ENCODE assay signal across 11 cellular contexts in genomic region chr22:37627545-37627944, GRCh38. TPM values are rescaled to one million over a fixed set of nuclear protein-coding genes. Genes with fewer than 3 reads are reported as not detected.
DNase-seq lines count a peak whose midpoint lies in the region; TF ChIP-seq lines count a peak whose summit lies in the region.
"Had no signal": no experiment of that assay in that cellular context is flagged by ENCODE, and none has a peak within 500 bp of the region (broad histone marks: within the 10 kb centered on the region; RNA-seq: fewer than 3 reads in every experiment).

No MANE protein-coding gene starts in this region.

- H3K4me3 ChIP-seq in GM12865 (ENCODE audit: low read depth, low read length) (no peak overlapping the region), sigmoid colon (no peak overlapping the region)
- H3K4me3 ChIP-seq: testis had no signal

- H3K27ac ChIP-seq in cingulate gyrus (ENCODE audit: low read depth, low read length) = peak overlapping the region; percentile 69
- H3K27ac ChIP-seq in sigmoid colon = peak overlapping the region; percentile 66 to 92 (median 86)

- TF ChIP-seq CTCF in GM12865 (IDR thresholded peaks at IDR 0.05; ENCODE audit: insufficient read depth, low read depth, low read length, missing control alignments) (no peak), sigmoid colon (IDR thresholded peaks at IDR 0.05) (no peak), glutamatergic neuron (IDR thresholded peaks at IDR 0.05; ENCODE audit: partially characterized antibody, unreplicated experiment) (no peak)

- H3K27me3 Mint-ChIP-seq in glutamatergic neuron (ENCODE audit: unreplicated experiment) = peaks cover 2% of the 10 kb centered on the region

- in situ Hi-C loops in KBM-7 (cut with MboI; ENCODE audit: low pct_unique_long_range_greater_than_20kb, low sequenced_read_pairs) = no loop called here

- peaks cover 2% of the 10 kb centered on the region for H3K9me3 Mint-ChIP-seq in glutamatergic neuron (ENCODE audit: unreplicated experiment)
- H3K9me3 Mint-ChIP-seq: WTC11 had no signal

- peaks cover 0 to 51% (median 38%) of the 10 kb centered on the region in 4 donors for H3K4me1 ChIP-seq in sigmoid colon

- no peak for TF ChIP-seq EP300 in sigmoid colon (IDR thresholded peaks at IDR 0.05)

- 40 to 55% methylated on average over 6 of the region's 6 CpGs for WGBS in sigmoid colon, 2 donors

- no peak for TF ChIP-seq POLR2A in sigmoid colon (IDR thresholded peaks at IDR 0.05)

- H3K36me3 ChIP-seq in sigmoid colon = peaks cover 5 to 51% (median 12%) of the 10 kb centered on the region in 4 donors

- no peaks in the 10 kb centered on the region for H3K27me3 ChIP-seq in sigmoid colon
- H3K27me3 ChIP-seq: testis had no signal

- intact Hi-C loops in sigmoid colon (cut with DNase I) = loop anchor here (5.0 to 10.0 kb wide), 2 partner anchors 165 to 327 kb away; partner anchors contain the start of genes C22orf23 and POLR2F

- no peaks in the 10 kb centered on the region for H3K36me3 Mint-ChIP-seq in glutamatergic neuron (ENCODE audit: unreplicated experiment)

- peak; percentile 55 for DNase-seq in GM12865 (ENCODE audit: low read depth)
- peak; percentile 39 for DNase-seq in T-helper 9 cell
- DNase-seq in sigmoid colon = no peak
- DNase-seq in glutamatergic neuron = no peak
- DNase-seq in A172 (ENCODE audit: low spot score) = no peak
- DNase-seq in cerebellum (ENCODE audit: low spot score) = no peak
- no peak for DNase-seq in KBM-7
- DNase-seq: testis had no signal

- H3K9me3 ChIP-seq in sigmoid colon = no peaks in the 10 kb centered on the region
- H3K9me3 ChIP-seq: testis had no signal

- H3K4me3 Mint-ChIP-seq in glutamatergic neuron (ENCODE audit: unreplicated experiment) = no peak overlapping the region
- H3K4me3 Mint-ChIP-seq: WTC11 had no signal

- no peak overlapping the region for H3K27ac Mint-ChIP-seq in glutamatergic neuron (ENCODE audit: unreplicated experiment)

- peaks cover 7% of the 10 kb centered on the region for H3K4me1 Mint-ChIP-seq in glutamatergic neuron (ENCODE audit: low read depth, unreplicated experiment)

RNA-seq across cellular contexts. Expression of gene SH3BP1, which starts 11.9 kb away (rescaled TPM):
- total RNA-seq in sigmoid colon (1 to 10 TPM; 1.4 to 6.9 (median 4.7) TPM), glutamatergic neuron (ENCODE audit: unreplicated experiment) (12.7 TPM), cerebellum (1.4 TPM)
- 10 to 100 TPM; 35.4 to 71.2 (median 58.5) TPM for polyA plus RNA-seq in sigmoid colon
- 0.07 TPM in 1 of 2 replicates, not detected in the other for total RNA-seq in A172 (2014; rRNA removed; shearing (Covaris generic))

RNA-seq across cellular contexts. Expression of gene GGA1, which starts 18.9 kb away (rescaled TPM):
- total RNA-seq in sigmoid colon = 10 to 100 TPM; 26.4 to 59.8 (median 42.3) TPM
- 10 to 100 TPM; 25.2 to 77.4 (median 34.4) TPM for polyA plus RNA-seq in sigmoid colon
- 104 TPM for total RNA-seq in glutamatergic neuron (ENCODE audit: unreplicated experiment)
- total RNA-seq in A172 (2014; rRNA removed; shearing (Covaris generic)) = 18.6 and 24.0 TPM in 2 replicates
- total RNA-seq in cerebellum = 39.1 TPM

RNA-seq across cellular contexts. Expression of gene PDXP, which starts 31.0 kb away (rescaled TPM):
- 10 to 100 TPM in 2 of 4 donors, 1 to 10 TPM in 2; 7.5 to 12.8 (median 9.6) TPM for total RNA-seq in sigmoid colon
- 10 to 100 TPM; 30.2 to 51.1 (median 48.6) TPM for polyA plus RNA-seq in sigmoid colon
- total RNA-seq in glutamatergic neuron (ENCODE audit: unreplicated experiment) = 88.1 TPM
- 10.8 and 11.7 TPM in 2 replicates for total RNA-seq in A172 (2014; rRNA removed; shearing (Covaris generic))
- total RNA-seq in cerebellum = 34.0 TPM

RNA-seq across cellular contexts. Expression of gene LGALS2, which starts 47.7 kb away (rescaled TPM):
- total RNA-seq in sigmoid colon (not detected), glutamatergic neuron (ENCODE audit: unreplicated experiment) (not detected), cerebellum (not detected)
- polyA plus RNA-seq in sigmoid colon = 100 to 1,000 TPM in 2 of 3 donors, 10 to 100 TPM in 1; 61.9 to 155 (median 147) TPM
- not detected in 2 replicates for total RNA-seq in A172 (2014; rRNA removed; shearing (Covaris generic))
- total RNA-seq: MCF 10A, testis had no signal

RNA-seq across cellular contexts. Expression of gene LGALS1, which starts 47.9 kb away (rescaled TPM):
- total RNA-seq in sigmoid colon (1,000 to 10,000 TPM in 3 of 4 donors, 100 to 1,000 TPM in 1; 911 to 2,925 (median 2,030) TPM), glutamatergic neuron (ENCODE audit: unreplicated experiment) (50.7 TPM), cerebellum (152 TPM)
- polyA plus RNA-seq in sigmoid colon = 100 to 1,000 TPM; 373 to 487 (median 439) TPM
- total RNA-seq in A172 (2014; rRNA removed; shearing (Covaris generic)) = 3,374 and 3,537 TPM in 2 replicates

Comparison
In these comparisons a context has a peak if more than half of its experiments do, and no peak if none do; other contexts are left out.
1. DNase-seq: peak in GM12865 (single experiment) and T-helper 9 cell (single experiment); none in sigmoid colon (single experiment), glutamatergic neuron (single experiment), A172 (single experiment), cerebellum (single experiment) and KBM-7 (single experiment).